ENCODE assay signal across 23 cellular contexts in the genomic region with DNA sequence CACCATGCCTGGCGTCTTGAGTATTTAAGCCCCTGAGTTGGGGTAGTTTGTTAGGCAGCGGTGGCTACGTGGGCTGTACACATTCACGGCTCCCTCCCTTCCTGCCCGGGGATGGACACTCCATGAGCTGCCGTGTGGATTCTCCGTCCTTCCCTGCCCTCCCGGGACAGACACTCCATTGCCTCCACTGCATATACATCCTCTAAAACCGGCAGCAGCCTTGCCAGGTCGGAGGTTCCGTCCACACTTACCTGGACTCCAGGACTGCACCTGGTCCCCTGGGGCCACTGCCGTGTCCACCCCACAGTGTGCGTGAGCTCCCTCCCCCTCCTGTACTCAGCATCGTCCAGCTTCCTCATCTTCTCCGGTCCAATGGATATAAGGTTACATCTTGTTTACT.
"Had no signal": no experiment of that assay in that cellular context is flagged by ENCODE, and none has a peak within 500 bp of the region (broad histone marks: within the 10 kb centered on the region; RNA-seq: fewer than 3 reads in every experiment).

No MANE protein-coding gene starts in this region.

- H3K27ac ChIP-seq: esophagus squamous epithelium, gastrocnemius medialis, parathyroid adenoma, transverse colon, vagina had no signal

- DNase-seq: activated CD4-positive, alpha-beta T cell treated with anti-CD3 and anti-CD28 coated beads for 1 hour; activated CD4-positive, alpha-beta T cell treated with anti-CD3 and anti-CD28 coated beads, Interleukin-2, amount 50 U/mL, for 1 hour; activated CD8-positive, alpha-beta memory T cell treated with anti-CD3 and anti-CD28 coated beads, Interleukin-2, amount 50 U/mL, for 48 hours; activated naive CD4-positive, alpha-beta T cell treated with Interleukin-2 at 50 U/mL for 16 hours; activated naive CD8-positive, alpha-beta T cell treated with anti-CD3 and anti-CD28 coated beads, Interleukin-2, amount 10 ng/mL, durations not matched to agents 7 days and 5 days; activated T-cell treated with anti-CD3 and anti-CD28 coated beads, Interleukin-2, amount 50 U/mL, for 4 hours; amniotic stem cell; cortex of kidney; esophagus squamous epithelium; gastrocnemius medialis; hippocampal formation; left ventricle myocardium superior; mammary epithelial cell; small intestine; stimulated activated CD4-positive, alpha-beta T cell treated with anti-CD3 and anti-CD28 coated beads, Interleukin-15, amount 100 ng/mL, for 24 hours; stimulated activated CD8-positive, alpha-beta memory T cell treated with anti-CD3 and anti-CD28 coated beads, Interleukin-4, amount 100 ng/mL, for 48 hours; stimulated activated naive B cell treated with anti-CD40 and anti-IgM and Interleukin-4, amounts not matched to agents 10 μg/mL and 1 μg/mL and 100 μg/mL, for 72 hours; T-helper 9 cell; transverse colon had no signal

- H3K4me3 ChIP-seq: esophagus squamous epithelium, gastrocnemius medialis, transverse colon, vagina had no signal

- FAIRE-seq: small intestine had no signal

- ATAC-seq: activated T-cell treated with anti-CD3 and anti-CD28 coated beads, Interleukin-2, amount 50 U/mL, for 4 hours; gastrocnemius medialis; left ventricle myocardium superior; natural killer cell treated with Interleukin-12 subunit alpha and Interleukin-12 subunit beta and Interleukin-15 and Interleukin-18, amount 100 ng/mL, for 72 hours; sciatic nerve; stimulated activated naive B cell treated with anti-CD40 and anti-IgM and Interleukin-4, amounts not matched to agents 10 μg/mL and 1 μg/mL and 100 μg/mL, for 72 hours had no signal

- H3K36me3 ChIP-seq: gastrocnemius medialis, transverse colon, vagina had no signal

- H3K27me3 ChIP-seq: transverse colon, vagina had no signal

- H3K9ac ChIP-seq: parathyroid adenoma had no signal

- H3K9me3 ChIP-seq: esophagus squamous epithelium, gastrocnemius medialis, transverse colon, vagina had no signal

- H2AFZ ChIP-seq: parathyroid adenoma had no signal
